In genomic region chr17:29383687-29384086, GRCh38 we compare ENCODE assay signal across 24 cellular contexts. TPM values are rescaled to one million over a fixed set of nuclear protein-coding genes. Genes with fewer than 3 reads are reported as not detected.
DNase-seq lines count a peak whose midpoint lies in the region; ATAC-seq, FAIRE-seq and TF ChIP-seq lines count a peak whose summit lies in the region.
"Had no signal": no experiment of that assay in that cellular context is flagged by ENCODE, and none has a peak within 500 bp of the region (broad histone marks: within the 10 kb centered on the region; RNA-seq: fewer than 3 reads in every experiment).

No MANE protein-coding gene starts in this region.

- H3K27me3 ChIP-seq in DOHH2 (ENCODE audit: control insufficient read depth, low read length) (no peaks in the 10 kb centered on the region), IMR-90 (ENCODE audit: control insufficient read depth, insufficient read depth, low read length) (no peaks in the 10 kb centered on the region), bronchial epithelial cell (ENCODE audit: control insufficient read depth, insufficient read depth, low read length) (no peaks in the 10 kb centered on the region), sigmoid colon (no peaks in the 10 kb centered on the region)
- H3K27me3 ChIP-seq: ascending aorta, upper lobe of right lung had no signal

- no peak overlapping the region for H4K91ac ChIP-seq in IMR-90 (ENCODE audit: insufficient read depth, low read depth, low read length)

- POLR2A ChIA-PET in IMR-90 (lab: Charles Lee; ENCODE audit: unreplicated experiment): interaction anchor here (0.6 kb wide), 1 partner anchor 432 kb away, joined by 6 read pairs; no protein-coding TSS in a partner anchor

- H3K9me3 ChIP-seq in DOHH2 (ENCODE audit: control insufficient read depth, insufficient read depth, low read length) (no peaks in the 10 kb centered on the region), IMR-90 (ENCODE audit: control insufficient read depth, insufficient read depth, low read length) (no peaks in the 10 kb centered on the region), sigmoid colon (no peaks in the 10 kb centered on the region)
- H3K9me3 ChIP-seq: ascending aorta, upper lobe of right lung had no signal

- H3K4me1 ChIP-seq in DOHH2 (ENCODE audit: control insufficient read depth, low read length) (peaks cover 93% of the 10 kb centered on the region), IMR-90 (ENCODE audit: control insufficient read depth, insufficient read depth, low read length) (0 out of 2 replicates have a peak, but pooled peaks cover 2% of the 10 kb centered on the region), sigmoid colon (no peaks in the 10 kb centered on the region)
- H3K4me1 ChIP-seq: ascending aorta, upper lobe of right lung had no signal

- no peaks in the 10 kb centered on the region for H3K9me1 ChIP-seq in IMR-90 (ENCODE audit: insufficient read depth, low read length)

- H2AFZ ChIP-seq in IMR-90 (replicated peaks; ENCODE audit: low read length, poor library complexity): no peak overlapping the region

- no peak overlapping the region for H3K14ac ChIP-seq in IMR-90 (replicated peaks; ENCODE audit: low read depth, low read length)

- H4K20me1 ChIP-seq in DOHH2 (ENCODE audit: control insufficient read depth, insufficient read depth, low read depth, low read length) (no peaks in the 10 kb centered on the region), IMR-90 (ENCODE audit: insufficient read depth, low read length) (no peaks in the 10 kb centered on the region)

- no peak overlapping the region for H2AK5ac ChIP-seq in IMR-90 (ENCODE audit: low read depth, low read length)

- H3K56ac ChIP-seq in IMR-90 (ENCODE audit: extremely low read depth, insufficient read depth, low read length): no peak overlapping the region

- DNase-seq in IMR-90: peak; percentile 47
- DNase-seq in bronchial epithelial cell (ENCODE audit: low read depth): peak; percentile 48
- peak; percentile 18 for DNase-seq in kidney tubule cell (ENCODE audit: low spot score)
- DNase-seq in HuH-7 (ENCODE audit: low spot score): no peak
- DNase-seq in T-helper 2 cell: no peak
- DNase-seq in sigmoid colon: no peak
- no peak for DNase-seq in NCI-H2196 treated with DMSO at 0.1 percent for 48 hours (lab: John Stamatoyannopoulos, UW; ENCODE audit: unreplicated experiment)
- DNase-seq: activated CD4-positive, alpha-beta T cell treated with anti-CD3 and anti-CD28 coated beads for 4 hours; activated effector memory CD4-positive, alpha-beta T cell treated with Interleukin-2 at 50 U/mL for 16 hours; activated naive CD8-positive, alpha-beta T cell treated with anti-CD3 and anti-CD28 coated beads for 36 hours; activated T-cell treated with anti-CD3 and anti-CD28 coated beads for 4 hours; DMS79; glutamatergic neuron; NCI-H1417 treated with DMSO at 0.1 percent for 48 hours; NCI-H2081 treated with DMSO at 0.1 percent for 48 hours; right cardiac atrium; stimulated activated CD4-positive, alpha-beta T cell treated with anti-CD3 and anti-CD28 coated beads, Interleukin-12 subunit alpha, Interleukin-12 subunit beta, amount 100 ng/mL, for 4 hours; stimulated activated CD4-positive, alpha-beta T cell treated with anti-CD3 and anti-CD28 coated beads, Interleukin-4, amount 100 ng/mL, for 1 hour; upper lobe of right lung had no signal

- TF ChIP-seq POLR2A in IMR-90 (IDR thresholded peaks at IDR 0.05; ENCODE audit: low read depth, low read length): no peak
- no peak for TF ChIP-seq POLR2A in sigmoid colon (IDR thresholded peaks at IDR 0.05)

- H3K27ac ChIP-seq in DOHH2 (ENCODE audit: low read depth, low read length) (0 out of 2 replicates have a peak overlapping the region, but pooled peaks have one; percentile 11), IMR-90 (ENCODE audit: insufficient read depth, low read length) (no peak overlapping the region), sigmoid colon (no peak overlapping the region)
- H3K27ac ChIP-seq: ascending aorta, RWPE1, upper lobe of right lung had no signal

- no peak overlapping the region for H4K5ac ChIP-seq in IMR-90 (ENCODE audit: low read depth, low read length)

- no peak overlapping the region for H3K23ac ChIP-seq in IMR-90 (ENCODE audit: low read depth, low read length)

- H3K9ac ChIP-seq in IMR-90 (ENCODE audit: low read depth, low read length): no peak overlapping the region

- no peak overlapping the region for H2AK9ac ChIP-seq in IMR-90 (replicated peaks; ENCODE audit: low read depth, low read length, poor library complexity)

- no peak overlapping the region for H2BK20ac ChIP-seq in IMR-90 (ENCODE audit: low read depth, low read length)

- TF ChIP-seq CTCF in DOHH2 (IDR thresholded peaks at IDR 0.05; ENCODE audit: low read depth, low read length, poor library complexity, severe bottlenecking) (no peak), IMR-90 (conservative IDR thresholded peaks at IDR 0.05; ENCODE audit: low read depth, low read length) (no peak), bronchial epithelial cell (IDR thresholded peaks at IDR 0.05; ENCODE audit: insufficient read depth, low read length, severe bottlenecking) (no peak), sigmoid colon (IDR thresholded peaks at IDR 0.05) (no peak)

- no CpG with 5 or more reads among the region's 1 CpG for WGBS in IMR-90 (ENCODE audit: extremely low coverage in 2 of 2, insufficient read length in 1 of 2), 2 experiments
- 12 to 45% methylated on average over 1 of the region's 1 CpG for WGBS in sigmoid colon, 2 donors

- H2BK15ac ChIP-seq in IMR-90 (ENCODE audit: low read depth, low read length): no peak overlapping the region

- no TSS peak for BruUV-seq in IMR-90 (replicated peaks; lab: Mats Ljungman, UMichigan)

- in situ Hi-C loops in IMR-90 (cut with MboI; ENCODE audit: low sequenced_read_pairs): no loop called here

- H4K8ac ChIP-seq in IMR-90 (ENCODE audit: low read depth in 2 of 2, low read length in 2 of 2): no peak overlapping the region

- H3F3A ChIP-seq in DOHH2 (ENCODE audit: control insufficient read depth, insufficient read depth): peaks cover 15% of the 10 kb centered on the region

- CTCF ChIA-PET in IMR-90 (lab: Yijun Ruan, JAX): interaction anchor here (0.6 kb wide), 1 partner anchor 641 kb away, joined by 3 read pairs; no protein-coding TSS in a partner anchor

- H2BK120ac ChIP-seq in IMR-90 (ENCODE audit: low read depth, low read length): no peak overlapping the region

- H3K4me2 ChIP-seq in DOHH2 (ENCODE audit: low read length): no peak overlapping the region
- H3K4me2 ChIP-seq in IMR-90 (ENCODE audit: low read depth, low read length): no peak overlapping the region

- no peaks in the 10 kb centered on the region for H3K79me1 ChIP-seq in IMR-90 (ENCODE audit: low read depth in 1 of 2, low read length in 2 of 2)

- H3K36me3 ChIP-seq in DOHH2 (ENCODE audit: control insufficient read depth, low read length) (no peaks in the 10 kb centered on the region), IMR-90 (ENCODE audit: control insufficient read depth, insufficient read depth, low read length) (no peaks in the 10 kb centered on the region), bronchial epithelial cell (ENCODE audit: control insufficient read depth, insufficient read depth, low read length) (no peaks in the 10 kb centered on the region), sigmoid colon (no peaks in the 10 kb centered on the region)
- H3K36me3 ChIP-seq: ascending aorta, upper lobe of right lung had no signal

- no peak for TF ChIP-seq RAD21 in IMR-90 (IDR thresholded peaks at IDR 0.05; ENCODE audit: low read length)

- ATAC-seq in IMR-90 (ENCODE audit: low read depth): no peak
- ATAC-seq: K562, right cardiac atrium, upper lobe of right lung had no signal

- no peak for TF ChIP-seq EP300 in sigmoid colon (IDR thresholded peaks at IDR 0.05)

- no peak overlapping the region for H3K18ac ChIP-seq in IMR-90 (ENCODE audit: low read depth, low read length)

- H3K79me2 ChIP-seq in DOHH2 (ENCODE audit: control insufficient read depth, low read length): peaks cover 16% of the 10 kb centered on the region

- no peaks in the 10 kb centered on the region for H3K9me2 ChIP-seq in DOHH2 (replicated peaks; ENCODE audit: control insufficient read depth, low read length)

- dilution Hi-C loops in IMR-90 (cut with HindIII; ENCODE audit: low sequenced_read_pairs, unreplicated experiment): no loop called here

- intact Hi-C loops in IMR-90 (cut with micrococcal nuclease): no loop called here
- intact Hi-C loops in sigmoid colon (cut with DNase I): no loop called here

- FAIRE-seq in bronchial epithelial cell (lab: Jason Lieb, UNC): no peak
- FAIRE-seq: endometrium, K562 had no signal

- H3K4me3 ChIP-seq in DOHH2 (ENCODE audit: low read length): no peak overlapping the region
- H3K4me3 ChIP-seq in IMR-90 (ENCODE audit: insufficient read depth, low read depth, low read length): no peak overlapping the region
- H3K4me3 ChIP-seq in bronchial epithelial cell (ENCODE audit: low read depth, low read length): no peak overlapping the region
- H3K4me3 ChIP-seq in sigmoid colon: no peak overlapping the region
- H3K4me3 ChIP-seq: ascending aorta, K562, upper lobe of right lung had no signal

- no peak overlapping the region for H2BK5ac ChIP-seq in IMR-90 (ENCODE audit: low read depth, low read length, poor library complexity, severe bottlenecking)

- H3K4ac ChIP-seq in IMR-90 (ENCODE audit: low read depth, low read length): no peak overlapping the region

TF ChIP-seq in IMR-90, 13 proteins besides CTCF, POLR2A, EP300 and RAD21:
- TF ChIP-seq NFE2L2 (IDR thresholded peaks at IDR 0.05; ENCODE audit: low read depth, low read length): no peak
- TF ChIP-seq MAZ (IDR thresholded peaks at IDR 0.05; ENCODE audit: borderline replicate concordance, low read depth, low read length): no peak
- TF ChIP-seq MAFK (IDR thresholded peaks at IDR 0.05; ENCODE audit: low read depth, low read length): no peak
- no peak for TF ChIP-seq FOS (IDR thresholded peaks at IDR 0.05; ENCODE audit: low read depth, low read length)
- TF ChIP-seq CHD1 (IDR thresholded peaks at IDR 0.05; ENCODE audit: low read depth, low read length): no peak
- no peak for TF ChIP-seq USF2 (IDR thresholded peaks at IDR 0.05; ENCODE audit: low read depth, low read length)

RNA-seq across cellular contexts. Expression of gene TAOK1, which starts 6.5 kb away (rescaled TPM):
- total RNA-seq in IMR-90 (2012; rRNA removed): 69.7 and 91.8 TPM in 2 replicates
- polyA plus RNA-seq in IMR-90 (2012; rRNA removed): 8.1 and 9.8 TPM in 2 replicates
- 1.4 and 2.0 TPM in 2 replicates for polyA plus RNA-seq in IMR-90 (2012; cell fraction: cytosol; rRNA removed)
- polyA plus RNA-seq in IMR-90 (2012; cell fraction: nucleus; rRNA removed; ENCODE audit: low replicate concordance): 2.2 and 16.0 TPM in 2 replicates
- 32.1 and 42.2 TPM in 2 replicates for total RNA-seq in bronchial epithelial cell
- 10 to 100 TPM; 46.3 to 65.4 (median 54.8) TPM for total RNA-seq in sigmoid colon
- polyA plus RNA-seq in sigmoid colon: 10 to 100 TPM in 1 of 3 donors, 1 to 10 TPM in 2; 3.6 to 10.8 (median 4.4) TPM

Comparison
In these comparisons a context has a peak if more than half of its experiments do, and no peak if none do; other contexts are left out.
1. DNase-seq: peak in IMR-90 (single experiment), bronchial epithelial cell (single experiment) and kidney tubule cell (single experiment); none in HuH-7 (single experiment), T-helper 2 cell (0 of 5), sigmoid colon (single experiment) and NCI-H2196 treated with DMSO at 0.1 percent for 48 hours (single experiment).